In genomic region chr19:29945017-29945416, GRCh38 we compare ENCODE assay signal across 13 cellular contexts. TPM values are rescaled to one million over a fixed set of nuclear protein-coding genes. Genes with fewer than 3 reads are reported as not detected.
DNase-seq lines count a peak whose midpoint lies in the region; ATAC-seq and TF ChIP-seq lines count a peak whose summit lies in the region.
"Had no signal": no experiment of that assay in that cellular context is flagged by ENCODE, and none has a peak within 500 bp of the region (broad histone marks: within the 10 kb centered on the region; RNA-seq: fewer than 3 reads in every experiment).

No MANE protein-coding gene starts in this region.

- TF ChIP-seq EP300 in stomach (IDR thresholded peaks at IDR 0.05) = no peak

- TF ChIP-seq POLR2A in stomach (IDR thresholded peaks at IDR 0.05) = no peak

- intact Hi-C loops in stomach (cut with DNase I; ENCODE audit: low total_unique reads) = no loop called here

- peak overlapping the region; percentile 71 to 90 for H3K4me3 Mint-ChIP-seq in activated T-cell treated with anti-CD3 and anti-CD28 coated beads, Interleukin-2, amount 50 U/mL, for 72 hours
- H3K4me3 Mint-ChIP-seq in immature natural killer cell = peak overlapping the region in 3 of 5 donors; percentile 2 to 53 (median 34)

- peak overlapping the region in 3 of 5 donors; percentile 11 to 33 (median 28) for H3K27ac ChIP-seq in stomach
- H3K27ac ChIP-seq: left lung had no signal

- H3K9me3 Mint-ChIP-seq in activated T-cell treated with anti-CD3 and anti-CD28 coated beads, Interleukin-2, amount 50 U/mL, for 72 hours = no peaks in the 10 kb centered on the region
- H3K9me3 Mint-ChIP-seq in immature natural killer cell = no peaks in the 10 kb centered on the region

- no peaks in the 10 kb centered on the region for H3K27me3 ChIP-seq in stomach
- H3K27me3 ChIP-seq: left lung had no signal

- H3K27ac Mint-ChIP-seq in activated T-cell treated with anti-CD3 and anti-CD28 coated beads, Interleukin-2, amount 50 U/mL, for 72 hours = peak overlapping the region; percentile 90
- H3K27ac Mint-ChIP-seq in immature natural killer cell = peak overlapping the region; percentile 2 to 75 (median 57)

- ATAC-seq in activated T-cell treated with anti-CD3 and anti-CD28 coated beads, Interleukin-2, amount 50 U/mL, for 72 hours (replicated peaks in 1 of 2) = peak; percentile 25 to 32
- ATAC-seq in HG03139 (IDR thresholded peaks at IDR 0.05; ENCODE audit: unreplicated experiment) (no peak), GM18861 (IDR thresholded peaks at IDR 0.05; ENCODE audit: unreplicated experiment) (no peak)
- ATAC-seq: left lung had no signal

- peaks cover 2 to 11% of the 10 kb centered on the region in 2 donors for H3K36me3 Mint-ChIP-seq in activated T-cell treated with anti-CD3 and anti-CD28 coated beads, Interleukin-2, amount 50 U/mL, for 72 hours (ENCODE audit: insufficient read depth in 2 of 2)
- no peaks in the 10 kb centered on the region for H3K36me3 Mint-ChIP-seq in immature natural killer cell

- H3K27me3 Mint-ChIP-seq in activated T-cell treated with anti-CD3 and anti-CD28 coated beads, Interleukin-2, amount 50 U/mL, for 72 hours (ENCODE audit: low read depth) = no peaks in the 10 kb centered on the region
- H3K27me3 Mint-ChIP-seq in immature natural killer cell (ENCODE audit: low read depth in 3 of 3) = peaks cover 2 to 6% (median 3%) of the 10 kb centered on the region in 3 donors

- H3K4me1 ChIP-seq in stomach = peaks cover 27 to 66% (median 43%) of the 10 kb centered on the region in 4 donors

- H3K9me3 ChIP-seq in stomach = no peaks in the 10 kb centered on the region
- H3K9me3 ChIP-seq: left lung had no signal

- no peaks in the 10 kb centered on the region for H3K36me3 ChIP-seq in stomach
- H3K36me3 ChIP-seq: left lung had no signal

- TF ChIP-seq CTCF in WI38 (IDR thresholded peaks at IDR 0.05; ENCODE audit: low read depth, low read length) (no peak), stomach (IDR thresholded peaks at IDR 0.05) (no peak)

- WGBS in stomach, 5 donors = 51 to 88% (median 83%) methylated on average over 1 of the region's 1 CpG

- H3K4me3 ChIP-seq in WI38 (ENCODE audit: low read depth, low read length) (peak overlapping the region; percentile 19; the same call in 1 of the 2 replicates), stomach (no peak overlapping the region)
- H3K4me3 ChIP-seq: left lung had no signal

- H3K4me1 Mint-ChIP-seq in activated T-cell treated with anti-CD3 and anti-CD28 coated beads, Interleukin-2, amount 50 U/mL, for 72 hours (ENCODE audit: low read depth) = peaks cover 72% of the 10 kb centered on the region
- peaks cover 53 to 69% of the 10 kb centered on the region in 2 donors for H3K4me1 Mint-ChIP-seq in immature natural killer cell

- no peak for DNase-seq in activated T-cell treated with anti-CD3 and anti-CD28 coated beads, Interleukin-2, amount 50 U/mL, for 72 hours
- no peak for DNase-seq in activated T-cell treated with anti-CD3 and anti-CD28 coated beads, Interleukin-2, amount 50 U/mL, for 1 hour
- DNase-seq in immature natural killer cell (no peak), stomach (no peak), DMS79 (lab: John Stamatoyannopoulos, UW) (no peak)
- DNase-seq: activated CD8-positive, alpha-beta memory T cell treated with anti-CD3 and anti-CD28 coated beads, Interleukin-2, amount 50 U/mL, for 48 hours; AML-193; left lung; NCI-H1048; NCI-H774 had no signal

RNA-seq across cellular contexts. Expression of gene URI1, which starts 3.0 kb away (rescaled TPM):
- total RNA-seq in activated T-cell treated with anti-CD3 and anti-CD28 coated beads, Interleukin-2, amount 50 U/mL, for 72 hours = 10 to 100 TPM; 63.6 to 74.6 TPM
- 10 to 100 TPM; 15.6 to 24.6 (median 18.1) TPM for polyA plus RNA-seq in immature natural killer cell
- 100 to 1,000 TPM in 1 of 5 donors, 10 to 100 TPM in 4; 20.5 to 122 (median 75.8) TPM for total RNA-seq in stomach
- polyA plus RNA-seq in stomach = 10 to 100 TPM; 19.7 to 41.7 (median 26.5) TPM

Comparison
In these comparisons a context has a peak if more than half of its experiments do, and no peak if none do; other contexts are left out.
1. ATAC-seq: peak in activated T-cell treated with anti-CD3 and anti-CD28 coated beads, Interleukin-2, amount 50 U/mL, for 72 hours (2 of 2); none in HG03139 (single experiment) and GM18861 (single experiment).